Comparison of ENCODE assay signal across 11 cellular contexts in genomic region chr18:61992923-61993322, GRCh38.
DNase-seq lines count a peak whose midpoint lies in the region; ATAC-seq and TF ChIP-seq lines count a peak whose summit lies in the region.
"Had no signal": no experiment of that assay in that cellular context is flagged by ENCODE, and none has a peak within 500 bp of the region (broad histone marks: within the 10 kb centered on the region; RNA-seq: fewer than 3 reads in every experiment).

No MANE protein-coding gene starts in this region.

- H3K4me1 ChIP-seq in osteoblast (ENCODE audit: insufficient read depth, low read length): peaks cover 32% of the 10 kb centered on the region
- no peaks in the 10 kb centered on the region for H3K4me1 ChIP-seq in mucosa of descending colon (ENCODE audit: low read depth)

- H3K27ac ChIP-seq in osteoblast (ENCODE audit: low read depth, low read length): peak overlapping the region; percentile 89

- H3K9me3 ChIP-seq in osteoblast (ENCODE audit: low read depth, low read length): no peaks in the 10 kb centered on the region
- no peaks in the 10 kb centered on the region for H3K9me3 ChIP-seq in mucosa of descending colon

- H4K20me1 ChIP-seq in osteoblast (ENCODE audit: insufficient read depth, low read length): no peaks in the 10 kb centered on the region

- H3K27ac Mint-ChIP-seq in activated naive CD4-positive, alpha-beta T cell treated with anti-CD3 and anti-CD28 coated beads, Interleukin-2, amount 10 ng/mL, durations not matched to agents 7 days and 5 days: no peak overlapping the region

- H3K4me2 ChIP-seq in osteoblast (ENCODE audit: insufficient read depth, low read length): peak overlapping the region; percentile 67

- H3K4me3 ChIP-seq in choroid plexus epithelial cell (ENCODE audit: low read depth, low read length) (no peak overlapping the region), osteoblast (ENCODE audit: insufficient read depth, low read length) (no peak overlapping the region), mucosa of descending colon (no peak overlapping the region)

- H3K79me2 ChIP-seq in osteoblast (ENCODE audit: insufficient read depth, low read length): no peaks in the 10 kb centered on the region

- no peak for ATAC-seq in mucosa of descending colon

- H3K27me3 Mint-ChIP-seq in activated naive CD4-positive, alpha-beta T cell treated with anti-CD3 and anti-CD28 coated beads, Interleukin-2, amount 10 ng/mL, durations not matched to agents 7 days and 5 days: peaks cover 3% of the 10 kb centered on the region

- H3K36me3 ChIP-seq in osteoblast (ENCODE audit: insufficient read depth, low read length) (no peaks in the 10 kb centered on the region), mucosa of descending colon (ENCODE audit: low read depth) (no peaks in the 10 kb centered on the region)

- TF ChIP-seq CTCF in choroid plexus epithelial cell (conservative IDR thresholded peaks at IDR 0.05; ENCODE audit: low read depth, low read length) (no peak), osteoblast (IDR thresholded peaks at IDR 0.05; ENCODE audit: extremely low read depth, low read depth, low read length) (no peak), mucosa of descending colon (IDR thresholded peaks at IDR 0.05) (no peak)

- H3K4me3 Mint-ChIP-seq in activated naive CD4-positive, alpha-beta T cell treated with anti-CD3 and anti-CD28 coated beads, Interleukin-2, amount 10 ng/mL, durations not matched to agents 7 days and 5 days: no peak overlapping the region

- H3K36me3 Mint-ChIP-seq in activated naive CD4-positive, alpha-beta T cell treated with anti-CD3 and anti-CD28 coated beads, Interleukin-2, amount 10 ng/mL, durations not matched to agents 7 days and 5 days: no peaks in the 10 kb centered on the region

- no peak overlapping the region for H2AFZ ChIP-seq in osteoblast (ENCODE audit: low read length)

- DNase-seq in EL (peak; percentile 69), NCI-H226 (peak; percentile 17), choroid plexus epithelial cell (ENCODE audit: low read depth) (peak; percentile 85), osteoblast (ENCODE audit: insufficient read length, low spot score, missing footprints) (no peak), mucosa of descending colon (no peak), GM19238 (ENCODE audit: insufficient read length, low spot score) (no peak), NK-92 (lab: John Stamatoyannopoulos, UW; ENCODE audit: unreplicated experiment) (no peak)
- DNase-seq in activated naive CD4-positive, alpha-beta T cell treated with anti-CD3 and anti-CD28 coated beads, Interleukin-2, amount 10 ng/mL, durations not matched to agents 7 days and 5 days: no peak
- DNase-seq: activated naive CD4-positive, alpha-beta T cell treated with Interleukin-2 at 50 U/mL for 16 hours; NCI-H510A; occipital lobe had no signal

- CTCF ChIA-PET in activated naive CD4-positive, alpha-beta T cell treated with anti-CD3 and anti-CD28 coated beads, Interleukin-2, amount 10 ng/mL, durations not matched to agents 7 days and 5 days (lab: Charles Lee): no interaction called here

- intact Hi-C loops in mucosa of descending colon (cut with DNase I, micrococcal nuclease): no loop called here

- no peaks in the 10 kb centered on the region for H3K9me3 Mint-ChIP-seq in activated naive CD4-positive, alpha-beta T cell treated with anti-CD3 and anti-CD28 coated beads, Interleukin-2, amount 10 ng/mL, durations not matched to agents 7 days and 5 days

- H3K4me1 Mint-ChIP-seq in activated naive CD4-positive, alpha-beta T cell treated with anti-CD3 and anti-CD28 coated beads, Interleukin-2, amount 10 ng/mL, durations not matched to agents 7 days and 5 days: no peaks in the 10 kb centered on the region

- no peaks in the 10 kb centered on the region for H3K27me3 ChIP-seq in osteoblast (ENCODE audit: insufficient read depth, low read length)

Comparison
In these comparisons a context has a peak if more than half of its experiments do, and no peak if none do; other contexts are left out.
1. DNase-seq: peak in EL (single experiment), NCI-H226 (single experiment) and choroid plexus epithelial cell (single experiment); none in osteoblast (single experiment), mucosa of descending colon (0 of 3), GM19238 (single experiment), NK-92 (single experiment) and activated naive CD4-positive, alpha-beta T cell treated with anti-CD3 and anti-CD28 coated beads, Interleukin-2, amount 10 ng/mL, durations not matched to agents 7 days and 5 days (single experiment).